ENCODE assay signal across 9 cellular contexts in the genomic region with DNA sequence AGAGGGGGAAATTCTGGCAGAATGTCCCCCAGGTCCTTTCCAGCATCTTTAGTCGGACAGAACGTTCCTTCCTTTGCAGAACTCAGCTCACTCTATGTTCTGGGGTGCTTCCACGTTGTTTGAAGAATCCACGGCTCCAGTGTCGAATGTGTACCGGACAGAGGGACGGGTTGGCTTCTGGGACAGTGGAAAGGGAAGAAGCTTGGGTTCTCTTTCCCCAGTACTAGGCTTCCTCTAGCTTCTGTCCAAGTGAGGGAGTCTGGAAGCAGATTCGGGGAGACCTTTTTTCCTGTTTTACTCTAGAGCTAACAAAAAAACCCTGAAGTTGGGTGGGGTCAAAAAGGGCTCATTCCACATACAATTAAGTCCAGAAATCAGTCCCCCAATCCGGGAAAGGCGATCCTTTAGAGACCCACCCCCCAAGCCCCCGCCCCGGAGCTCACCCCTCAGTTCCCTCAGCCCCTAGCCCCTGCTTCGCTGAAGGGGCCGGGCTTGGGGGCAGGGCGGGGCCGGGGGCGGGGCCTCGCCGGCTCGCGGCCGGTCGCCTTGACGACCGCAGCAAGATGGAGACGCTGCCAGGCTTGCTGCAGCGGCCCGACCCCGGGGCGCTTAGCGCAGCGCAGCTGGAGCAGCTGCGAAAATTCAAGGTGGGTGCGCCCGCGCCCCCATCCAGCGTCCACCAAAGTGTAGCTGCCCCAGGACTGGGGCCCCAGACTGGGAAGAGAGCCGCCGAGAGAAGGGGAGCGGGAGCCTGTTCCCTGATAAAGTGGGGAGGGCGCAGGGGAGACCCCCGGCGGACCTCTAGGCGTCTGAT. TPM values are rescaled to one million over a fixed set of nuclear protein-coding genes. Genes with fewer than 3 reads are reported as not detected.
A peak's percentile ranks its signal among the peaks of the same experiment; 100 is the strongest.
DNase-seq lines count a peak whose midpoint lies in the region; ATAC-seq and TF ChIP-seq lines count a peak whose summit lies in the region.
"Had no signal": no experiment of that assay in that cellular context is flagged by ENCODE, and none has a peak within 500 bp of the region (broad histone marks: within the 10 kb centered on the region; RNA-seq: fewer than 3 reads in every experiment).

A gene with protein sequence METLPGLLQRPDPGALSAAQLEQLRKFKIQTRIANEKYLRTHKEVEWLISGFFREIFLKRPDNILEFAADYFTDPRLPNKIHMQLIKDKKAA (plus strand): TSS at position 549 of the 814 bp plus-strand sequence. CDS start 15 bp downstream, at position 564.

- 14 to 21% methylated on average over 4 to 7 of the region's 44 CpGs for WGBS in esophagus squamous epithelium, 2 donors
- 0 to 5% methylated on average over 1 to 42 of the region's 44 CpGs for WGBS in transverse colon (ENCODE audit: low coverage in 1 of 2), 2 donors

- H3K36me3 ChIP-seq in esophagus squamous epithelium: no peaks in the 10 kb centered on the region
- no peaks in the 10 kb centered on the region for H3K36me3 ChIP-seq in transverse colon

- ATAC-seq in activated CD8-positive, alpha-beta T cell treated with anti-CD3 and anti-CD28 coated beads for 36 hours: peak; percentile 91
- no peak for ATAC-seq in HG03439 (IDR thresholded peaks at IDR 0.05; ENCODE audit: unreplicated experiment)

- peaks cover 38% of the 10 kb centered on the region for H3K27me3 Mint-ChIP-seq in IgD-negative memory B cell
- H3K27me3 Mint-ChIP-seq in activated CD8-positive, alpha-beta T cell treated with anti-CD3 and anti-CD28 coated beads for 36 hours: peaks cover 63% of the 10 kb centered on the region
- peaks cover 93% of the 10 kb centered on the region for H3K27me3 Mint-ChIP-seq in nephron (ENCODE audit: low read depth)

- peak within 1 kb of the TSS; percentile 63 to 93 (median 85) for H3K4me3 Mint-ChIP-seq in IgD-negative memory B cell
- peak within 1 kb of the TSS; percentile 57 for H3K4me3 Mint-ChIP-seq in activated CD8-positive, alpha-beta T cell treated with anti-CD3 and anti-CD28 coated beads for 36 hours
- peak within 1 kb of the TSS; percentile 63 to 79 (median 74) for H3K4me3 Mint-ChIP-seq in nephron

- no peak for TF ChIP-seq CTCF in activated CD8-positive, alpha-beta T cell treated with anti-CD3 and anti-CD28 coated beads for 36 hours (IDR thresholded peaks at IDR 0.05)
- TF ChIP-seq CTCF in esophagus squamous epithelium (IDR thresholded peaks at IDR 0.05) (no peak), nephron (IDR thresholded peaks at IDR 0.05; ENCODE audit: unreplicated experiment in 3 of 3) (no peak), transverse colon (IDR thresholded peaks at IDR 0.05) (no peak)

- H3K27ac Mint-ChIP-seq in IgD-negative memory B cell (peak within 1 kb of the TSS in 2 of 3 donors; percentile 3 to 20), nephron (peak within 1 kb of the TSS; percentile 4 to 64 (median 25))
- H3K27ac Mint-ChIP-seq in activated CD8-positive, alpha-beta T cell treated with anti-CD3 and anti-CD28 coated beads for 36 hours: no peak within 1 kb of the TSS

- TF ChIP-seq EP300 in transverse colon (IDR thresholded peaks at IDR 0.05; ENCODE audit: low read depth): no peak

- POLR2A ChIA-PET in activated CD8-positive, alpha-beta T cell treated with anti-CD3 and anti-CD28 coated beads for 36 hours (lab: Charles Lee): no interaction called here

- H3K9me3 ChIP-seq in esophagus squamous epithelium (no peaks in the 10 kb centered on the region), transverse colon (no peaks in the 10 kb centered on the region)

- TF ChIP-seq POLR2A in esophagus squamous epithelium (IDR thresholded peaks at IDR 0.05) (no peak), transverse colon (IDR thresholded peaks at IDR 0.05) (no peak)

- H3K27me3 ChIP-seq in esophagus squamous epithelium: peaks cover 0 to 70% (median 4%) of the 10 kb centered on the region in 4 donors
- H3K27me3 ChIP-seq in transverse colon: peaks cover 15% of the 10 kb centered on the region

- peaks cover 2% of the 10 kb centered on the region for H3K36me3 Mint-ChIP-seq in IgD-negative memory B cell
- no peaks in the 10 kb centered on the region for H3K36me3 Mint-ChIP-seq in activated CD8-positive, alpha-beta T cell treated with anti-CD3 and anti-CD28 coated beads for 36 hours (ENCODE audit: low read depth)
- no peaks in the 10 kb centered on the region for H3K36me3 Mint-ChIP-seq in nephron (ENCODE audit: low read depth)

- in situ Hi-C loops in transverse colon (cut with MboI; ENCODE audit: low pct_ligation_motif_present in 1 of 4, low pct_unique_long_range_greater_than_20kb in 1 of 4, low sequenced_read_pairs in 3 of 4): no loop called here

- CTCF ChIA-PET in activated CD8-positive, alpha-beta T cell treated with anti-CD3 and anti-CD28 coated beads for 36 hours (lab: Charles Lee): interaction anchor here (1.3 to 1.8 kb wide), 4 partner anchors 13 to 127 kb away, joined by 4 to 8 read pairs (median 5); a partner anchor contains a TSS

- H3K4me1 Mint-ChIP-seq in IgD-negative memory B cell (peaks cover 11 to 19% (median 12%) of the 10 kb centered on the region in 3 donors), nephron (peaks cover 34% of the 10 kb centered on the region)
- peaks cover 22% of the 10 kb centered on the region for H3K4me1 Mint-ChIP-seq in activated CD8-positive, alpha-beta T cell treated with anti-CD3 and anti-CD28 coated beads for 36 hours (ENCODE audit: low read depth)

- H3K4me3 ChIP-seq in esophagus squamous epithelium (peak within 1 kb of the TSS; percentile 12 to 66 (median 47)), transverse colon (peak within 1 kb of the TSS; percentile 1 to 59 (median 38))

- H3K4me1 ChIP-seq in esophagus squamous epithelium (peaks cover 7 to 52% (median 13%) of the 10 kb centered on the region in 3 donors), transverse colon (peaks cover 5 to 53% (median 28%) of the 10 kb centered on the region in 4 donors)

- DNase-seq in NCI-H345 (lab: John Stamatoyannopoulos, UW): peak; percentile 56
- no peak for DNase-seq in NCI-H345 treated with DMSO at 0.1 percent for 48 hours (lab: John Stamatoyannopoulos, UW; ENCODE audit: unreplicated experiment)
- peak; percentile 37 for DNase-seq in activated CD8-positive, alpha-beta T cell treated with anti-CD3 and anti-CD28 coated beads for 36 hours
- no peak for DNase-seq in esophagus squamous epithelium (lab: John Stamatoyannopoulos, UW)
- no peak for DNase-seq in transverse colon

- intact Hi-C loops in activated CD8-positive, alpha-beta T cell treated with anti-CD3 and anti-CD28 coated beads for 36 hours (cut with micrococcal nuclease): loop anchor here (10.0 kb wide), 1 partner anchor 56 kb away; no protein-coding TSS in a partner anchor
- intact Hi-C loops in esophagus squamous epithelium (cut with DNase I): no loop called here
- intact Hi-C loops in transverse colon (cut with DNase I; ENCODE audit: low total_unique reads): no loop called here

- H3K27ac ChIP-seq in esophagus squamous epithelium (peak within 1 kb of the TSS in 3 of 4 donors; percentile 72 to 80 (median 80)), transverse colon (peak within 1 kb of the TSS; percentile 72 to 83 (median 77))

- peaks cover 0 to 1% (median 0%) of the 10 kb centered on the region in 3 donors for H3K9me3 Mint-ChIP-seq in IgD-negative memory B cell
- H3K9me3 Mint-ChIP-seq in activated CD8-positive, alpha-beta T cell treated with anti-CD3 and anti-CD28 coated beads for 36 hours: no peaks in the 10 kb centered on the region
- H3K9me3 Mint-ChIP-seq in nephron: no peaks in the 10 kb centered on the region

RNA-seq across cellular contexts. Expression of the gene that starts here (rescaled TPM):
- polyA plus RNA-seq in IgD-negative memory B cell: not detected
- not detected for total RNA-seq in activated CD8-positive, alpha-beta T cell treated with anti-CD3 and anti-CD28 coated beads for 36 hours
- total RNA-seq in esophagus squamous epithelium: not detected
- not detected for total RNA-seq in transverse colon
- total RNA-seq: bronchial epithelial cell had no signal

Comparison
In these comparisons a context has a peak if more than half of its experiments do, and no peak if none do; other contexts are left out.
1. Peak in DNase-seq and ATAC-seq in activated CD8-positive, alpha-beta T cell treated with anti-CD3 and anti-CD28 coated beads for 36 hours; RNA of the gene not detected or under 1 TPM.